ENCODE assay signal across 17 cellular contexts in genomic region chr16:14608111-14608566, GRCh38. TPM values are rescaled to one million over a fixed set of nuclear protein-coding genes. Genes with fewer than 3 reads are reported as not detected.
A peak's percentile ranks its signal among the peaks of the same experiment; 100 is the strongest.
DNase-seq lines count a peak whose midpoint lies in the region; ATAC-seq and TF ChIP-seq lines count a peak whose summit lies in the region.
"Had no signal": no experiment of that assay in that cellular context is flagged by ENCODE, and none has a peak within 500 bp of the region (broad histone marks: within the 10 kb centered on the region; RNA-seq: fewer than 3 reads in every experiment).

No MANE protein-coding gene starts in this region.

- no peak for TF ChIP-seq CTCF in heart left ventricle (IDR thresholded peaks at IDR 0.05)

- TF ChIP-seq POLR2A in heart left ventricle (IDR thresholded peaks at IDR 0.05), result no peak

- peak overlapping the region; percentile 68 for H3K4me3 Mint-ChIP-seq in memory B cell
- H3K4me3 Mint-ChIP-seq: naive thymus-derived CD4-positive, alpha-beta T cell had no signal

- no peaks in the 10 kb centered on the region for H3K9me3 Mint-ChIP-seq in memory B cell
- H3K9me3 Mint-ChIP-seq: naive thymus-derived CD4-positive, alpha-beta T cell had no signal

- H3K27me3 ChIP-seq in heart left ventricle, result no peaks in the 10 kb centered on the region
- H3K27me3 ChIP-seq: brain microvascular endothelial cell, left lung, Peyer's patch had no signal

- H3K36me3 ChIP-seq in heart left ventricle, result peaks cover 3 to 100% (median 96%) of the 10 kb centered on the region in 9 donors

- 91 to 95% (median 94%) methylated on average over 4 of the region's 4 CpGs for WGBS in heart left ventricle, 4 donors

- H3K4me1 Mint-ChIP-seq in memory B cell, result peaks cover 32% of the 10 kb centered on the region

- H3K27ac Mint-ChIP-seq in memory B cell, result peak overlapping the region; percentile 76
- H3K27ac Mint-ChIP-seq: naive thymus-derived CD4-positive, alpha-beta T cell had no signal

- ATAC-seq in GM18517 (IDR thresholded peaks at IDR 0.05; ENCODE audit: unreplicated experiment), result peak; percentile 64
- peak; percentile 58 for ATAC-seq in GM21528 (IDR thresholded peaks at IDR 0.05; ENCODE audit: low FRiP score, unreplicated experiment)
- peak; percentile 47 for ATAC-seq in HG03520 (IDR thresholded peaks at IDR 0.05; ENCODE audit: unreplicated experiment)
- peak; percentile 88 for ATAC-seq in memory B cell (ENCODE audit: low read depth)
- ATAC-seq in heart left ventricle, result no peak
- ATAC-seq: left lung; naive thymus-derived CD4-positive, alpha-beta T cell; psoas muscle had no signal

- H3K4me3 ChIP-seq in heart left ventricle, result no peak overlapping the region
- H3K4me3 ChIP-seq: left lung, Peyer's patch, psoas muscle had no signal

- DNase-seq in memory B cell (ENCODE audit: low spot score in 2 of 2) (peak in 1 of 2 donors; percentile 5), putamen (ENCODE audit: low spot score) (no peak), heart left ventricle (no peak), H4 (ENCODE audit: low spot score) (no peak)
- DNase-seq: activated CD4-positive, CD25-positive, alpha-beta regulatory T cell treated with anti-CD3 and anti-CD28 coated beads, Interleukin-2, amount 50 U/mL, for 72 hours; activated naive CD4-positive, alpha-beta T cell treated with anti-CD3 and anti-CD28 coated beads, Interleukin-2, amount 50 U/mL, for 16 hours; brain microvascular endothelial cell; left lung; naive thymus-derived CD4-positive, alpha-beta T cell; NCI-H1436; NCI-H446 treated with DMSO at 0.1 percent for 48 hours; Peyer's patch; psoas muscle; T-helper 1 cell had no signal

- H3K36me3 Mint-ChIP-seq in memory B cell, result peaks cover 27% of the 10 kb centered on the region

- no peaks in the 10 kb centered on the region for H3K9me3 ChIP-seq in heart left ventricle
- H3K9me3 ChIP-seq: left lung, Peyer's patch, psoas muscle had no signal

- no peaks in the 10 kb centered on the region for H3K27me3 Mint-ChIP-seq in memory B cell
- H3K27me3 Mint-ChIP-seq: naive thymus-derived CD4-positive, alpha-beta T cell had no signal

- intact Hi-C loops in heart left ventricle (cut with DNase I), result loop anchor here in 1 of 10 donors (10.0 kb wide), 1 partner anchor 353 kb away; no protein-coding TSS in a partner anchor

- no peaks in the 10 kb centered on the region for H3K4me1 ChIP-seq in heart left ventricle
- H3K4me1 ChIP-seq: left lung, Peyer's patch, psoas muscle had no signal

- no peak overlapping the region for H3K27ac ChIP-seq in heart left ventricle
- H3K27ac ChIP-seq: brain microvascular endothelial cell, left lung, psoas muscle had no signal

RNA-seq across cellular contexts. Expression of gene PARN, which starts 21.9 kb away (rescaled TPM):
- 10 to 100 TPM; 16.3 to 25.9 (median 20.3) TPM for total RNA-seq in heart left ventricle
- 10 to 100 TPM in 1 of 2 donors, 1 to 10 TPM in 1; 7.7 to 16.7 TPM for polyA plus RNA-seq in heart left ventricle
- 26.0 and 32.2 TPM in 2 replicates for total RNA-seq in H4 (2014; rRNA removed; shearing (Covaris generic))

RNA-seq across cellular contexts. Expression of gene BFAR, which starts 24.6 kb away (rescaled TPM):
- total RNA-seq in heart left ventricle, result 10 to 100 TPM; 30.0 to 47.9 (median 37.2) TPM
- polyA plus RNA-seq in heart left ventricle, result 10 to 100 TPM; 21.5 to 52.6 TPM
- 60.4 and 85.7 TPM in 2 replicates for total RNA-seq in H4 (2014; rRNA removed; shearing (Covaris generic))

Comparison
In these comparisons a context has a peak if more than half of its experiments do, and no peak if none do; other contexts are left out.
1. ATAC-seq: peak in GM18517 (single experiment), GM21528 (single experiment), HG03520 (single experiment) and memory B cell (single experiment); none in heart left ventricle (0 of 4).